33 cellular contexts compared by ENCODE assay signal in the genomic region with DNA sequence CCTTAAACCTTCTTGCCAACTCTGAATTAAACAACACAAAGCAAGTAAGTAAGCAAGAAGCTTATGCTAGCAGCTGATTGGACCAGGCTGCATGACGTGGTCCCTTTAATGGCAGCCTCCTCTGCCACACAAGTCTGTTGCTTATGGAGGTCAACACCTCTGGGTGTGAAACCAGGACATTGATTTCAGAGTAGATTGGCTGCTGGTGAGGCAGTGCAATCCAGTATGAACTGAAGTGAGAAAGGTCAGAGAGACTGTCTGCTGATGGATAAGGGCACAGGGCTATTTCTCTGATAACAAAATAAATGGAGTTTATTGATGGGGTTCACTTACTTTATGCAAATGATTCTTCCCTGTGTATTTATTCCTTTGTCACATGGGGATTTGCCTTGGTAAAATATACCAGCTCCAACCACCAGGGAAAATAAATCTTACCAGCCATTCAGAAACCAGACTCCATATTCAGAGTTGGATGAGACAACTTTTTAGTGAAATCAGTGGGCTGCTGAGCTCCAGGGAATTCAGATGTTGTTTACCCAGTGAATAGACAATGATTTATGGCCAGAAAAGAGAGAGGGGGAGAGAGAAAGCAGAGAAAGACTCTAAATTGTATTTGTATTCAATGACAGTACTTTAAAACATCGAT.
DNase-seq lines count a peak whose midpoint lies in the region; FAIRE-seq and TF ChIP-seq lines count a peak whose summit lies in the region.
"Had no signal": no experiment of that assay in that cellular context is flagged by ENCODE, and none has a peak within 500 bp of the region (broad histone marks: within the 10 kb centered on the region; RNA-seq: fewer than 3 reads in every experiment).

No MANE protein-coding gene starts in this region.

- H3K27me3 Mint-ChIP-seq in HFFc6 (ENCODE audit: insufficient read depth) (peaks cover 6% of the 10 kb centered on the region), mesothelial cell of epicardium (ENCODE audit: low read depth) (peaks cover 1% of the 10 kb centered on the region), osteocyte (ENCODE audit: unreplicated experiment) (peaks cover 5% of the 10 kb centered on the region)

- no peak overlapping the region for H3K4me3 Mint-ChIP-seq in HFFc6
- no peak overlapping the region for H3K4me3 Mint-ChIP-seq in mesothelial cell of epicardium
- no peak overlapping the region for H3K4me3 Mint-ChIP-seq in osteocyte (ENCODE audit: unreplicated experiment)
- H3K4me3 Mint-ChIP-seq: stimulated activated naive B cell treated with anti-CD40 and anti-IgM and Interleukin-4, amounts not matched to agents 10 μg/mL and 1 μg/mL and 100 μg/mL, for 72 hours had no signal

- POLR2A ChIA-PET in A673 (lab: Charles Lee; ENCODE audit: low non-redundant PET): no interaction called here

- TF ChIP-seq CTCF in A673 (conservative IDR thresholded peaks at IDR 0.05; ENCODE audit: low read depth, low read length): 0 out of 2 replicates have a peak, but pooled peaks have one; percentile 20
- peak; percentile 52 for TF ChIP-seq CTCF in HFFc6 (IDR thresholded peaks at IDR 0.05)
- TF ChIP-seq CTCF in bronchial epithelial cell (IDR thresholded peaks at IDR 0.05; ENCODE audit: insufficient read depth, low read length, severe bottlenecking): no peak
- TF ChIP-seq CTCF in mesothelial cell of epicardium (IDR thresholded peaks at IDR 0.05; ENCODE audit: unreplicated experiment): peak; percentile 64
- TF ChIP-seq CTCF in osteocyte (IDR thresholded peaks at IDR 0.05): no peak

- intact Hi-C loops in A673 (cut with micrococcal nuclease; ENCODE audit: unreplicated experiment): no loop called here

- DNase-seq in A673 (ENCODE audit: low spot score): peak; percentile 23
- DNase-seq in HFFc6: no peak
- DNase-seq in bronchial epithelial cell (ENCODE audit: low read depth): no peak
- DNase-seq in mesothelial cell of epicardium (ENCODE audit: low spot score in 2 of 2, unreplicated experiment in 2 of 2): no peak
- DNase-seq in SKM-1 treated with dmso at 0.1 percent for 144 hours (lab: John Stamatoyannopoulos, UW; ENCODE audit: unreplicated experiment): no peak
- no peak for DNase-seq in NCI-H446 treated with DMSO at 0.1 percent for 48 hours (lab: John Stamatoyannopoulos, UW)
- DNase-seq in osteocyte (ENCODE audit: extremely low spot score, unreplicated experiment): no peak
- no peak for DNase-seq in nucleus accumbens (lab: John Stamatoyannopoulos, UW)
- DNase-seq: ACHN; activated CD4-positive, alpha-beta T cell treated with anti-CD3 and anti-CD28 coated beads, Interleukin-2, amount 50 U/mL, for 48 hours; activated CD8-positive, alpha-beta memory T cell treated with anti-CD3 and anti-CD28 coated beads, Interleukin-2, amount 50 U/mL, for 4 hours; anterior cingulate cortex; C1 segment of cervical spinal cord; COR-L47; dermis blood vessel endothelial cell; GDM1; H7; KG1; lower lobe of right lung; MG63; NCI-H1436 treated with DMSO at 0.1 percent for 48 hours; NCI-H2171; NCI-H524; SJCRH30; stimulated activated CD4-positive, alpha-beta T cell treated with anti-CD3 and anti-CD28 coated beads, Interleukin-15, amount 100 ng/mL, for 24 hours; stimulated activated naive B cell treated with anti-CD40 and anti-IgM and Interleukin-4, amounts not matched to agents 10 μg/mL and 1 μg/mL and 100 μg/mL, for 72 hours had no signal

- peaks cover 32% of the 10 kb centered on the region for H3K4me1 Mint-ChIP-seq in HFFc6 (ENCODE audit: low read depth)
- peaks cover 16% of the 10 kb centered on the region for H3K4me1 Mint-ChIP-seq in mesothelial cell of epicardium
- peaks cover 18% of the 10 kb centered on the region for H3K4me1 Mint-ChIP-seq in osteocyte (ENCODE audit: unreplicated experiment)
- H3K4me1 Mint-ChIP-seq: stimulated activated naive B cell treated with anti-CD40 and anti-IgM and Interleukin-4, amounts not matched to agents 10 μg/mL and 1 μg/mL and 100 μg/mL, for 72 hours had no signal

- H3K27ac ChIP-seq in A673 (ENCODE audit: low read depth, low read length, poor library complexity, severe bottlenecking): no peak overlapping the region
- H3K27ac ChIP-seq: cardiac muscle cell, lower lobe of right lung, SJCRH30, suprapubic skin had no signal

- CTCF ChIA-PET in A673 (lab: Charles Lee): no interaction called here

- H3K36me3 ChIP-seq in A673 (ENCODE audit: insufficient read depth, low read length, poor library complexity, severe bottlenecking) (no peaks in the 10 kb centered on the region), bronchial epithelial cell (ENCODE audit: control insufficient read depth, insufficient read depth, low read length) (no peaks in the 10 kb centered on the region)
- H3K36me3 ChIP-seq: cardiac muscle cell, lower lobe of right lung, MG63, SJCRH30, suprapubic skin had no signal

- H3K9me3 ChIP-seq in A673 (ENCODE audit: low read depth, low read length, poor library complexity, severe bottlenecking): no peaks in the 10 kb centered on the region
- H3K9me3 ChIP-seq: lower lobe of right lung, MG63, SJCRH30, suprapubic skin had no signal

- no peaks in the 10 kb centered on the region for H3K27me3 ChIP-seq in A673 (replicated peaks; ENCODE audit: insufficient read depth, low read depth, low read length, poor library complexity)
- no peaks in the 10 kb centered on the region for H3K27me3 ChIP-seq in bronchial epithelial cell (ENCODE audit: control insufficient read depth, insufficient read depth, low read length)
- H3K27me3 ChIP-seq: cardiac muscle cell, MG63, suprapubic skin had no signal

- H3K4me3 ChIP-seq in A673 (ENCODE audit: low read depth, low read length, poor library complexity, severe bottlenecking) (no peak overlapping the region), bronchial epithelial cell (ENCODE audit: low read depth, low read length) (no peak overlapping the region)
- H3K4me3 ChIP-seq: cardiac muscle cell, lower lobe of right lung, MG63, SJCRH30, suprapubic skin had no signal

- no TSS peak for BruUV-seq in A673 (replicated peaks; lab: Mats Ljungman, UMichigan)

- H3K4me1 ChIP-seq in A673 (ENCODE audit: insufficient read depth, low read length, poor library complexity, severe bottlenecking): peaks cover 27% of the 10 kb centered on the region
- H3K4me1 ChIP-seq: SJCRH30 had no signal

- H3K36me3 Mint-ChIP-seq in HFFc6 (ENCODE audit: low read depth): 0 out of 2 replicates have a peak, but pooled peaks cover 3% of the 10 kb centered on the region
- no peaks in the 10 kb centered on the region for H3K36me3 Mint-ChIP-seq in mesothelial cell of epicardium
- no peaks in the 10 kb centered on the region for H3K36me3 Mint-ChIP-seq in osteocyte (ENCODE audit: unreplicated experiment)
- H3K36me3 Mint-ChIP-seq: activated naive CD4-positive, alpha-beta T cell treated with anti-CD3 and anti-CD28 coated beads, Interleukin-2, amount 50 U/mL, for 72 hours; stimulated activated naive B cell treated with anti-CD40 and anti-IgM and Interleukin-4, amounts not matched to agents 10 μg/mL and 1 μg/mL and 100 μg/mL, for 72 hours had no signal

- H3K27ac Mint-ChIP-seq in HFFc6 (no peak overlapping the region), mesothelial cell of epicardium (no peak overlapping the region), osteocyte (ENCODE audit: unreplicated experiment) (no peak overlapping the region)
- H3K27ac Mint-ChIP-seq: activated naive CD4-positive, alpha-beta T cell treated with anti-CD3 and anti-CD28 coated beads, Interleukin-2, amount 50 U/mL, for 72 hours; stimulated activated naive B cell treated with anti-CD40 and anti-IgM and Interleukin-4, amounts not matched to agents 10 μg/mL and 1 μg/mL and 100 μg/mL, for 72 hours had no signal

- peak; percentile 18 for FAIRE-seq in bronchial epithelial cell (lab: Jason Lieb, UNC)
- FAIRE-seq: GM19239, HTR-8/SVneo, RCC 7860, TTC549 had no signal

- H3K9me3 Mint-ChIP-seq in HFFc6 (no peaks in the 10 kb centered on the region), mesothelial cell of epicardium (no peaks in the 10 kb centered on the region), osteocyte (ENCODE audit: unreplicated experiment) (no peaks in the 10 kb centered on the region)

Comparison
In these comparisons a context has a peak if more than half of its experiments do, and no peak if none do; other contexts are left out.
1. CTCF ChIP-seq: peak in A673 (single experiment), HFFc6 (single experiment) and mesothelial cell of epicardium (single experiment); none in bronchial epithelial cell (single experiment) and osteocyte (single experiment).